Comparison of ENCODE assay signal across 31 cellular contexts in the genomic region with DNA sequence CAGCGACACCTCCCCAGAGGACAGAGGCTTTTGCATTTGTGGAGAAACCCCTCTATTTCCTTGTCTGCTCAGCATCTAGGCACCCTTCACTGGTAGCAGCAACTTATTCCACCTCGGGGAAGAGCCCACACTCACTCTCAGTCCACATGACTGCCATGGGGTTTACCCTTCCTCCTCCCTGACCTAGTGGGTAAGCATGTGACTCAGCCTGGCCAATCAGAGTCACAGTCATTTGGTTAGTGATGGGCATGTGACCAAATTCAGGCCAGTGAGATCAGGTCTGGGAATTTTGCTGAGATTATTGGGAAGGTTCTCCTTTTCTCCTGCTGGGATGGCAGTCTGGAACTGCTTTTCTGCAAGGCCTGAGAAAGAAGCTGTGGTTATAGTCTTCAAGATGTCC.
"Had no signal": no experiment of that assay in that cellular context is flagged by ENCODE, and none has a peak within 500 bp of the region (broad histone marks: within the 10 kb centered on the region; RNA-seq: fewer than 3 reads in every experiment).

No MANE protein-coding gene starts in this region.

- H3K9me3 ChIP-seq: ascending aorta, gastrocnemius medialis, left lung, psoas muscle had no signal

- H3K4me2 ChIP-seq: neural progenitor cell, smooth muscle cell had no signal

- ATAC-seq: activated CD8-positive, alpha-beta T cell treated with anti-CD3 and anti-CD28 coated beads for 36 hours; activated T-cell treated with anti-CD3 and anti-CD28 coated beads, Interleukin-2, amount 50 U/mL, for 4 hours; gastrocnemius medialis; left lung; natural killer cell; psoas muscle had no signal

- H3K27me3 Mint-ChIP-seq: activated CD8-positive, alpha-beta T cell treated with anti-CD3 and anti-CD28 coated beads for 36 hours had no signal

- H3K9me3 Mint-ChIP-seq: activated CD8-positive, alpha-beta T cell treated with anti-CD3 and anti-CD28 coated beads for 36 hours; activated naive CD4-positive, alpha-beta T cell treated with anti-CD3 and anti-CD28 coated beads, Interleukin-2, amount 10 ng/mL, durations not matched to agents 7 days and 5 days; activated naive CD8-positive, alpha-beta T cell treated with anti-CD3 and anti-CD28 coated beads, Interleukin-2, amount 10 ng/mL, durations not matched to agents 7 days and 5 days; activated T-cell treated with anti-CD3 and anti-CD28 coated beads, Interleukin-2, amount 50 U/mL, for 4 hours; activated T-helper 2 cell treated with anti-CD3 and anti-CD28 coated beads, Interferon-gamma antibody, Interleukin-2, Interleukin-4, amounts not matched to agents 10 μg/mL and 5 μg/mL and 100 μg/mL, durations not matched to agents 14 hours and 24 hours and 36 hours; natural killer cell; neural progenitor cell; T-helper 1 cell treated with Interleukin-12 subunit alpha and Interleukin-12 subunit beta and Interleukin-4 antibody, amounts not matched to agents 30 μg/mL and 1 μg/mL, for 36 hours had no signal

- H3K36me3 Mint-ChIP-seq: activated naive CD4-positive, alpha-beta T cell treated with anti-CD3 and anti-CD28 coated beads, Interleukin-2, amount 10 ng/mL, durations not matched to agents 7 days and 5 days; activated naive CD8-positive, alpha-beta T cell treated with anti-CD3 and anti-CD28 coated beads, Interleukin-2, amount 10 ng/mL, durations not matched to agents 7 days and 5 days; brain; natural killer cell; neural progenitor cell had no signal

- H3K4me3 Mint-ChIP-seq: activated CD8-positive, alpha-beta T cell treated with anti-CD3 and anti-CD28 coated beads for 36 hours; activated naive CD4-positive, alpha-beta T cell treated with anti-CD3 and anti-CD28 coated beads, Interleukin-2, amount 10 ng/mL, durations not matched to agents 7 days and 5 days; activated naive CD8-positive, alpha-beta T cell treated with anti-CD3 and anti-CD28 coated beads, Interleukin-2, amount 10 ng/mL, durations not matched to agents 7 days and 5 days; activated T-cell treated with anti-CD3 and anti-CD28 coated beads, Interleukin-2, amount 50 U/mL, for 4 hours; brain; natural killer cell; neural progenitor cell; T-helper 1 cell treated with Interleukin-12 subunit alpha and Interleukin-12 subunit beta and Interleukin-4 antibody, amounts not matched to agents 30 μg/mL and 1 μg/mL, for 36 hours had no signal

- H2AFZ ChIP-seq: neural progenitor cell, parathyroid adenoma had no signal

- H3K79me2 ChIP-seq: parathyroid adenoma had no signal

- DNase-seq: activated CD4-positive, alpha-beta T cell treated with anti-CD3 and anti-CD28 coated beads, Interleukin-2, amount 50 U/mL, for 1 hour; activated CD4-positive, CD25-positive, alpha-beta regulatory T cell treated with anti-CD3 and anti-CD28 coated beads, Interleukin-2, amount 50 U/mL, for 72 hours; activated CD8-positive, alpha-beta T cell treated with anti-CD3 and anti-CD28 coated beads for 36 hours; activated naive CD4-positive, alpha-beta T cell treated with anti-CD3 and anti-CD28 coated beads, Interleukin-2, amount 10 ng/mL, durations not matched to agents 7 days and 5 days; activated naive CD8-positive, alpha-beta T cell treated with anti-CD3 and anti-CD28 coated beads, Interleukin-2, amount 10 ng/mL, durations not matched to agents 7 days and 5 days; activated T-cell treated with anti-CD3 and anti-CD28 coated beads, Interleukin-2, amount 50 U/mL, for 4 hours; dorsolateral prefrontal cortex; effector memory CD4-positive, alpha-beta T cell; gastrocnemius medialis; glutamatergic neuron; left lung; mesendoderm; natural killer cell; occipital lobe; psoas muscle; stimulated activated CD4-positive, alpha-beta T cell treated with anti-CD3 and anti-CD28 coated beads, Interleukin-15, amount 100 ng/mL, for 24 hours; stimulated activated CD4-positive, alpha-beta T cell treated with anti-CD3 and anti-CD28 coated beads, Interleukin-2, amount 100 ng/mL, for 24 hours; stimulated activated naive CD4-positive, alpha-beta T cell; T-helper 9 cell had no signal

- H3K36me3 ChIP-seq: ascending aorta, cardiac muscle cell, gastrocnemius medialis, left lung, neural progenitor cell, tibial nerve had no signal

- H3K27me3 ChIP-seq: ascending aorta, cardiac muscle cell, gastrocnemius medialis, neural progenitor cell had no signal

- H3K4me1 ChIP-seq: ascending aorta, gastrocnemius medialis, left lung, parathyroid adenoma, psoas muscle had no signal

- H3K9ac ChIP-seq: neural progenitor cell, parathyroid adenoma had no signal

- H3K27ac Mint-ChIP-seq: activated CD8-positive, alpha-beta T cell treated with anti-CD3 and anti-CD28 coated beads for 36 hours; activated naive CD4-positive, alpha-beta T cell treated with anti-CD3 and anti-CD28 coated beads, Interleukin-2, amount 10 ng/mL, durations not matched to agents 7 days and 5 days; activated naive CD8-positive, alpha-beta T cell treated with anti-CD3 and anti-CD28 coated beads, Interleukin-2, amount 10 ng/mL, durations not matched to agents 7 days and 5 days; activated T-helper 2 cell treated with anti-CD3 and anti-CD28 coated beads, Interferon-gamma antibody, Interleukin-2, Interleukin-4, amounts not matched to agents 10 μg/mL and 5 μg/mL and 100 μg/mL, durations not matched to agents 14 hours and 24 hours and 36 hours; brain; natural killer cell; neural progenitor cell; T-helper 1 cell treated with Interleukin-12 subunit alpha and Interleukin-12 subunit beta and Interleukin-4 antibody, amounts not matched to agents 30 μg/mL and 1 μg/mL, for 36 hours had no signal

- H3K27ac ChIP-seq: ascending aorta, cardiac muscle cell, coronary artery, dorsolateral prefrontal cortex, gastrocnemius medialis, left lung, neural progenitor cell, parathyroid adenoma, psoas muscle, tibial nerve, VCaP had no signal

- H3K4me3 ChIP-seq: ascending aorta, cardiac muscle cell, coronary artery, dorsolateral prefrontal cortex, gastrocnemius medialis, left lung, lung, neural progenitor cell, psoas muscle, smooth muscle cell, tibial nerve had no signal

- H3K4me1 Mint-ChIP-seq: activated naive CD4-positive, alpha-beta T cell treated with anti-CD3 and anti-CD28 coated beads, Interleukin-2, amount 10 ng/mL, durations not matched to agents 7 days and 5 days; activated naive CD8-positive, alpha-beta T cell treated with anti-CD3 and anti-CD28 coated beads, Interleukin-2, amount 10 ng/mL, durations not matched to agents 7 days and 5 days; natural killer cell had no signal
